ENCODE assay signal across 7 cellular contexts in the genomic region with DNA sequence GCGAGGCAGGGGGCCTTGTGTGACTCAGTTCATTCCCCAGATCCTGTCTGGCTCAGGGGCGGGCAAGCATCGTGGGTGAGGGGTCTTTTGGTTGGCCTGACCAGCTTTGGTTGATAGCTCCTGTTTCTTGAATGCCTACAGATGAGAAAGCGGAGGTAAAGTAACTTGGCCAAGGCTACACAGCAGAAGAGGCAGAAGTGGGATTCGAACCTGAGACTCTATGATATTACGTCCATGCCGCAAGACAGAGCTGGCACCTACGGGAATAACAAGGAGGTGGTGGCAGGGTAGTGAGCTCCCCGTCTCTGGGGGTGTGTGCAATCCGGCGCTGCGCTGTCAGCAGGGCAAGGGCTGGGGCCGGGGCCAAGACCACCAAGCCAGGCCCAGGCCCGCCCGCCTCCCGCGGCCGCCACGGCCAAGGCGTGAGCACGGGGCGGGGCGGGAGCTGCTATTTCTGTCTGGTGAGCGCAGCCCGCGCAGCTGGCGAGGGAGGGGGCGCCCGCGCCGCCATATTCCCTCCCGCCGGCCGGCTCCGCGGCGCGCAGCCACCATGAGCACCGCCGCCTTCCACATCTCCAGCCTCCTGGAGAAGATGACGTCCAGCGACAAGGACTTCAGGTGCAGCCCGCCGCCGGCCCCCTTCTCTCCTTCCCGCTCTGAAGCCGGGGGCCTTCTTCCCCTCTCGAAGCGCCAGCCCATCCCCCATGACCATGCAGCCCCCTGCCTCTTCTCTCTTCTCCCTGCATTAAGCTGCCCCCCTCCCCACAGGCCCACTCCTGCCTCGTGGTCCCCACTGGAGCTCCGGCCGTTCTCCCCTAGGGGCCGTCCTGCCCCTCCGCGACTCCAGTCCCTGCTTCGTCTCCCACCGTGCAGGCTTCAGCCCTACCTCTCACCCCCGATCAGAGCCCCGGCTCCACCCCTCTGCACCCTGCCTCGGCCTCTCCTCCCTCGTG. TPM values are rescaled to one million over a fixed set of nuclear protein-coding genes. Genes with fewer than 3 reads are reported as not detected.
DNase-seq lines count a peak whose midpoint lies in the region; ATAC-seq and TF ChIP-seq lines count a peak whose summit lies in the region.

A gene (plus strand): TSS at position 510 of the 953 bp plus-strand sequence. CDS start 41 bp downstream, at position 551.

- no peak for TF ChIP-seq CTCF in foreskin keratinocyte (conservative IDR thresholded peaks at IDR 0.05)
- TF ChIP-seq CTCF in nephron (IDR thresholded peaks at IDR 0.05; ENCODE audit: unreplicated experiment in 3 of 3), result no peak

- H3K9me3 Mint-ChIP-seq in nephron, result no peaks in the 10 kb centered on the region

- peak; percentile 55 for ATAC-seq in GM21529 (IDR thresholded peaks at IDR 0.05; ENCODE audit: unreplicated experiment)
- peak; percentile 61 for ATAC-seq in foreskin keratinocyte
- ATAC-seq in HG03565 (IDR thresholded peaks at IDR 0.05; ENCODE audit: unreplicated experiment), result no peak

- H3K4me3 ChIP-seq in urinary bladder (ENCODE audit: low read depth, low read length), result peak within 1 kb of the TSS; percentile 61

- WGBS in urinary bladder, result 5% methylated on average over 61 of the region's 61 CpGs

- H3K27me3 ChIP-seq in foreskin keratinocyte, result peaks cover 5% of the 10 kb centered on the region

- peaks cover 22% of the 10 kb centered on the region for H3K4me1 Mint-ChIP-seq in nephron

- peaks cover 9% of the 10 kb centered on the region for H3K27me3 Mint-ChIP-seq in nephron (ENCODE audit: low read depth)

- peak; percentile 1 for DNase-seq in NCI-H446 treated with DMSO at 0.1 percent for 48 hours (lab: John Stamatoyannopoulos, UW)
- peak; percentile 44 for DNase-seq in activated naive CD4-positive, alpha-beta T cell treated with Interleukin-2 at 50 U/mL for 16 hours
- no peak for DNase-seq in foreskin keratinocyte

- peak within 1 kb of the TSS; percentile 90 to 94 (median 93) for H3K4me3 Mint-ChIP-seq in nephron

- H3K27ac Mint-ChIP-seq in nephron, result peak within 1 kb of the TSS; percentile 61 to 87 (median 77)

- H3K36me3 Mint-ChIP-seq in nephron (ENCODE audit: low read depth), result no peaks in the 10 kb centered on the region

- H3K36me3 ChIP-seq in urinary bladder (ENCODE audit: insufficient read depth), result no peaks in the 10 kb centered on the region

- peaks cover 4% of the 10 kb centered on the region for H3K4me1 ChIP-seq in foreskin keratinocyte
- no peaks in the 10 kb centered on the region for H3K4me1 ChIP-seq in urinary bladder (ENCODE audit: insufficient read depth)

- no peak within 1 kb of the TSS for H3K27ac ChIP-seq in foreskin keratinocyte
- peak within 1 kb of the TSS; percentile 86 for H3K27ac ChIP-seq in urinary bladder (ENCODE audit: low read depth)

RNA-seq across cellular contexts. Expression of the gene that starts here (rescaled TPM):
- total RNA-seq in foreskin keratinocyte (1.5 and 1.9 TPM in 2 replicates), urinary bladder (10.7 TPM)
- polyA plus RNA-seq in foreskin keratinocyte (0.65 and 0.90 TPM in 2 replicates), urinary bladder (10.8 TPM)

Comparison
In these comparisons a context has a peak if more than half of its experiments do, and no peak if none do; other contexts are left out.
1. DNase-seq: peak in NCI-H446 treated with DMSO at 0.1 percent for 48 hours (single experiment) and activated naive CD4-positive, alpha-beta T cell treated with Interleukin-2 at 50 U/mL for 16 hours (single experiment); none in foreskin keratinocyte (0 of 2).